ENCODE assay signal across 30 cellular contexts in genomic region chr1:225300381-225300780, GRCh38.
"Had no signal": no experiment of that assay in that cellular context is flagged by ENCODE, and none has a peak within 500 bp of the region (broad histone marks: within the 10 kb centered on the region; RNA-seq: fewer than 3 reads in every experiment).

No MANE protein-coding gene starts in this region.

- H3K9me3 ChIP-seq: ascending aorta had no signal

- H3K4me1 ChIP-seq: ascending aorta had no signal

- H3K27me3 ChIP-seq: ascending aorta, cardiac muscle cell had no signal

- H3K36me3 ChIP-seq: ascending aorta, cardiac muscle cell, WERI-Rb-1 had no signal

- ATAC-seq: activated CD4-positive, alpha-beta T cell treated with anti-CD3 and anti-CD28 coated beads for 36 hours; activated CD4-positive, CD25-positive, alpha-beta regulatory T cell treated with anti-CD3 and anti-CD28 coated beads, Interleukin-2, amount 50 U/mL, for 24 hours; activated CD8-positive, alpha-beta memory T cell treated with anti-CD3 and anti-CD28 coated beads, Interleukin-2, amount 10 ng/mL, durations not matched to agents 7 days and 5 days; activated CD8-positive, alpha-beta T cell treated with anti-CD3 and anti-CD28 coated beads, Interleukin-2, amount 10 ng/mL, durations not matched to agents 7 days and 5 days; activated naive CD8-positive, alpha-beta T cell treated with anti-CD3 and anti-CD28 coated beads, Interleukin-2, amount 50 U/mL, for 24 hours; T-cell; T-helper 17 cell; WTC11 had no signal

- H3K27ac ChIP-seq: ascending aorta, cardiac muscle cell, WERI-Rb-1 had no signal

- DNase-seq: activated CD4-positive, alpha-beta memory T cell treated with anti-CD3 and anti-CD28 coated beads, Interleukin-2, amount 10 ng/mL, durations not matched to agents 7 days and 5 days; activated CD4-positive, alpha-beta T cell treated with anti-CD3 and anti-CD28 coated beads for 1 hour; activated CD4-positive, alpha-beta T cell treated with anti-CD3 and anti-CD28 coated beads for 36 hours; activated CD4-positive, alpha-beta T cell treated with anti-CD3 and anti-CD28 coated beads for 48 hours; activated CD4-positive, alpha-beta T cell treated with anti-CD3 and anti-CD28 coated beads, Interleukin-2, amount 10 ng/mL, durations not matched to agents 7 days and 5 days; activated CD4-positive, alpha-beta T cell treated with anti-CD3 and anti-CD28 coated beads, Interleukin-2, amount 50 U/mL, for 48 hours; activated CD4-positive, CD25-positive, alpha-beta regulatory T cell; activated CD8-positive, alpha-beta memory T cell treated with anti-CD3 and anti-CD28 coated beads for 24 hours; activated CD8-positive, alpha-beta memory T cell treated with anti-CD3 and anti-CD28 coated beads, Interleukin-2, amount 10 ng/mL, durations not matched to agents 7 days and 5 days; activated CD8-positive, alpha-beta memory T cell treated with anti-CD3 and anti-CD28 coated beads, Interleukin-2, amount 50 U/mL, for 48 hours; activated CD8-positive, alpha-beta T cell treated with anti-CD3 and anti-CD28 coated beads, Interleukin-2, amount 10 ng/mL, durations not matched to agents 7 days and 5 days; activated effector memory CD4-positive, alpha-beta T cell treated with Interleukin-2 at 50 U/mL for 16 hours; activated gamma-delta T cell; activated naive CD4-positive, alpha-beta T cell treated with anti-CD3 and anti-CD28 coated beads, Interleukin-2, amount 10 ng/mL, durations not matched to agents 7 days and 5 days; activated naive CD4-positive, alpha-beta T cell treated with Interleukin-2 at 50 U/mL for 16 hours; activated naive CD8-positive, alpha-beta T cell treated with anti-CD3 and anti-CD28 coated beads, Interleukin-2, amount 10 ng/mL, durations not matched to agents 7 days and 5 days; activated naive CD8-positive, alpha-beta T cell treated with anti-CD3 and anti-CD28 coated beads, Interleukin-2, amount 50 U/mL, for 24 hours; activated T-cell treated with anti-CD3 and anti-CD28 coated beads, Interleukin-2, amount 50 U/mL, for 24 hours; activated T-cell treated with anti-CD3 and anti-CD28 coated beads, Interleukin-2, amount 50 U/mL, for 48 hours; amygdala; anterior cingulate cortex; caudate nucleus; T-cell; T-helper 17 cell; T1000; WERI-Rb-1 had no signal

- H3K4me3 ChIP-seq: ascending aorta, cardiac muscle cell had no signal
